26 cellular contexts compared by ENCODE assay signal in genomic region chr15:59862191-59863155, GRCh38.
"Had no signal": no experiment of that assay in that cellular context is flagged by ENCODE, and none has a peak within 500 bp of the region (broad histone marks: within the 10 kb centered on the region; RNA-seq: fewer than 3 reads in every experiment).

No MANE protein-coding gene starts in this region.

- H3K9me3 ChIP-seq: body of pancreas, colonic mucosa, esophagus squamous epithelium, left lung, lower lobe of right lung, right lobe of liver, testis, uterus had no signal

- DNase-seq: activated CD4-positive, alpha-beta T cell treated with anti-CD3 and anti-CD28 coated beads for 36 hours; activated CD4-positive, alpha-beta T cell treated with anti-CD3 and anti-CD28 coated beads, Interleukin-2, amount 50 U/mL, for 4 hours; activated CD4-positive, CD25-positive, alpha-beta regulatory T cell; activated naive CD4-positive, alpha-beta T cell treated with Interleukin-2 at 50 U/mL for 16 hours; activated T-cell treated with anti-CD3 and anti-CD28 coated beads for 4 hours; activated T-cell treated with anti-CD3 and anti-CD28 coated beads, Interleukin-2, amount 50 U/mL, for 72 hours; anterior cingulate cortex; body of pancreas; cerebellar nuclear complex; colonic mucosa; effector CD8-positive, alpha-beta T cell; esophagus squamous epithelium; foreskin melanocyte; left lung; lower lobe of right lung; mesendoderm; natural killer cell; right lobe of liver; stimulated activated CD4-positive, alpha-beta T cell treated with anti-CD3 and anti-CD28 coated beads, Interleukin-12 subunit alpha, Interleukin-12 subunit beta, amount 100 ng/mL, for 4 hours; stimulated activated CD4-positive, alpha-beta T cell treated with anti-CD3 and anti-CD28 coated beads, Interleukin-4, amount 100 ng/mL, for 1 hour; stimulated activated naive CD8-positive, alpha-beta T cell treated with anti-CD3 and anti-CD28 coated beads, Interleukin-15, Interleukin-2, amounts not matched to agents 100 U/mL and 50 U/mL, for 24 hours; testis; uterus had no signal

- H3K4me1 ChIP-seq: body of pancreas, colonic mucosa, esophagus squamous epithelium, left lung, lower lobe of right lung, right lobe of liver, testis, uterus had no signal

- H3K36me3 ChIP-seq: cardiac muscle cell, colonic mucosa, esophagus squamous epithelium, left lung, lower lobe of right lung, right lobe of liver, uterus had no signal

- H3K27ac ChIP-seq: body of pancreas, cardiac muscle cell, colonic mucosa, epithelial cell of prostate, esophagus squamous epithelium, left lung, lower lobe of right lung, right lobe of liver, skin epidermis, testis, uterus had no signal

- H3K27me3 ChIP-seq: body of pancreas, cardiac muscle cell, right lobe of liver, testis, uterus had no signal

- H3K4me3 ChIP-seq: body of pancreas, cardiac muscle cell, colonic mucosa, esophagus squamous epithelium, left lung, lower lobe of right lung, right lobe of liver, skin epidermis, testis, uterus had no signal
